ENCODE assay signal across 33 cellular contexts in genomic region chr1:226574044-226574443, GRCh38. TPM values are rescaled to one million over a fixed set of nuclear protein-coding genes. Genes with fewer than 3 reads are reported as not detected.
"Had no signal": no experiment of that assay in that cellular context is flagged by ENCODE, and none has a peak within 500 bp of the region (broad histone marks: within the 10 kb centered on the region; RNA-seq: fewer than 3 reads in every experiment).

No MANE protein-coding gene starts in this region.

- DNase-seq: activated CD4-positive, alpha-beta memory T cell treated with anti-CD3 and anti-CD28 coated beads, Interleukin-2, amount 10 ng/mL, durations not matched to agents 7 days and 5 days; activated CD4-positive, alpha-beta T cell treated with anti-CD3 and anti-CD28 coated beads for 1 hour; activated CD4-positive, alpha-beta T cell treated with anti-CD3 and anti-CD28 coated beads for 4 hours; activated CD4-positive, alpha-beta T cell treated with anti-CD3 and anti-CD28 coated beads, Interleukin-2, amount 10 ng/mL, durations not matched to agents 7 days and 5 days; activated CD4-positive, alpha-beta T cell treated with anti-CD3 and anti-CD28 coated beads, Interleukin-2, amount 50 U/mL, for 4 hours; activated effector memory CD4-positive, alpha-beta T cell treated with Interleukin-2 at 50 U/mL for 16 hours; activated gamma-delta T cell treated with Interleukin-2 at 50 U/mL for 16 hours; activated naive CD4-positive, alpha-beta T cell treated with anti-CD3 and anti-CD28 coated beads, Interleukin-2, amount 50 U/mL, for 16 hours; activated naive CD4-positive, alpha-beta T cell treated with Interleukin-2 at 50 U/mL for 16 hours; activated T-cell treated with anti-CD3 and anti-CD28 coated beads, Interleukin-2, amount 50 U/mL, for 4 hours; adrenal gland; amygdala; aorta; body of pancreas; central memory CD4-positive, alpha-beta T cell; dorsolateral prefrontal cortex; effector memory CD4-positive, alpha-beta T cell; endodermal cell; foreskin fibroblast; head of caudate nucleus; SW 1271; T-cell; T1000 had no signal

- H3K4me3 ChIP-seq: adrenal gland, body of pancreas, coronary artery, dorsolateral prefrontal cortex had no signal

- H3K9me3 ChIP-seq: adrenal gland, body of pancreas had no signal

- ATAC-seq: activated T-cell treated with anti-CD3 and anti-CD28 coated beads, Interleukin-2, amount 50 U/mL, for 4 hours; activated T-helper 17 cell treated with anti-CD3 and anti-CD28 coated beads, Interleukin-2, amount 50 U/mL, for 72 hours; body of pancreas; esophagus mucosa; T-cell; WTC11 had no signal

- H3K9me3 Mint-ChIP-seq: activated CD4-positive, alpha-beta memory T cell treated with anti-CD3 and anti-CD28 coated beads, Interleukin-2, amount 10 ng/mL, durations not matched to agents 7 days and 5 days; activated CD4-positive, alpha-beta T cell treated with anti-CD3 and anti-CD28 coated beads, Interleukin-2, amount 10 ng/mL, durations not matched to agents 7 days and 5 days; activated T-cell treated with anti-CD3 and anti-CD28 coated beads, Interleukin-2, amount 50 U/mL, for 4 hours; activated T-helper 17 cell treated with anti-CD3 and anti-CD28 coated beads, Interleukin-2, amount 50 U/mL, for 72 hours; dendritic cell treated with granulocyte-macrophage colony-stimulating factor and Interleukin-4, amounts not matched to agents 40 ng/mL and 50 ng/mL, for 4 days; endodermal cell; T-cell; T-helper 1 cell treated with Interleukin-12 subunit alpha and Interleukin-12 subunit beta and Interleukin-4 antibody, amounts not matched to agents 30 μg/mL and 1 μg/mL, for 36 hours; T-helper 2 cell treated with Interferon-gamma antibody and Interleukin-4, amounts not matched to agents 5 μg/mL and 100 μg/mL, for 36 hours; WTC11 had no signal

- H3K27me3 ChIP-seq: adrenal gland, body of pancreas, dorsolateral prefrontal cortex had no signal

- H3K4me3 Mint-ChIP-seq: activated CD4-positive, alpha-beta memory T cell treated with anti-CD3 and anti-CD28 coated beads, Interleukin-2, amount 10 ng/mL, durations not matched to agents 7 days and 5 days; activated CD4-positive, alpha-beta T cell treated with anti-CD3 and anti-CD28 coated beads, Interleukin-2, amount 10 ng/mL, durations not matched to agents 7 days and 5 days; activated naive CD8-positive, alpha-beta T cell; activated T-cell treated with anti-CD3 and anti-CD28 coated beads, Interleukin-2, amount 50 U/mL, for 4 hours; activated T-helper 17 cell treated with anti-CD3 and anti-CD28 coated beads, Interleukin-2, amount 50 U/mL, for 72 hours; dendritic cell treated with granulocyte-macrophage colony-stimulating factor and Interleukin-4, amounts not matched to agents 40 ng/mL and 50 ng/mL, for 4 days; endodermal cell; T-cell; T-helper 1 cell treated with Interleukin-12 subunit alpha and Interleukin-12 subunit beta and Interleukin-4 antibody, amounts not matched to agents 30 μg/mL and 1 μg/mL, for 36 hours; T-helper 2 cell treated with Interferon-gamma antibody and Interleukin-4, amounts not matched to agents 5 μg/mL and 100 μg/mL, for 36 hours; WTC11 had no signal

- H3K27ac ChIP-seq: adrenal gland, body of pancreas, dorsolateral prefrontal cortex, VCaP had no signal

- H3K27ac Mint-ChIP-seq: activated CD4-positive, alpha-beta memory T cell treated with anti-CD3 and anti-CD28 coated beads, Interleukin-2, amount 10 ng/mL, durations not matched to agents 7 days and 5 days; activated CD4-positive, alpha-beta T cell treated with anti-CD3 and anti-CD28 coated beads, Interleukin-2, amount 10 ng/mL, durations not matched to agents 7 days and 5 days; activated naive CD8-positive, alpha-beta T cell; activated T-helper 17 cell treated with anti-CD3 and anti-CD28 coated beads, Interleukin-2, amount 50 U/mL, for 72 hours; dendritic cell treated with granulocyte-macrophage colony-stimulating factor and Interleukin-4, amounts not matched to agents 40 ng/mL and 50 ng/mL, for 4 days; endodermal cell; T-cell; T-helper 1 cell treated with Interleukin-12 subunit alpha and Interleukin-12 subunit beta and Interleukin-4 antibody, amounts not matched to agents 30 μg/mL and 1 μg/mL, for 36 hours; T-helper 2 cell treated with Interferon-gamma antibody and Interleukin-4, amounts not matched to agents 5 μg/mL and 100 μg/mL, for 36 hours; WTC11 had no signal

- H3K4me1 Mint-ChIP-seq: activated CD4-positive, alpha-beta memory T cell treated with anti-CD3 and anti-CD28 coated beads, Interleukin-2, amount 10 ng/mL, durations not matched to agents 7 days and 5 days; activated CD4-positive, alpha-beta T cell treated with anti-CD3 and anti-CD28 coated beads, Interleukin-2, amount 10 ng/mL, durations not matched to agents 7 days and 5 days; activated T-helper 17 cell treated with anti-CD3 and anti-CD28 coated beads, Interleukin-2, amount 50 U/mL, for 72 hours; T-cell had no signal

- H3K36me3 ChIP-seq: adrenal gland had no signal

- FAIRE-seq: frontal cortex had no signal

- H3K4me1 ChIP-seq: adrenal gland, body of pancreas had no signal

- H3K36me3 Mint-ChIP-seq: activated naive CD8-positive, alpha-beta T cell; T-cell; WTC11 had no signal

- H3K27me3 Mint-ChIP-seq: activated CD4-positive, alpha-beta T cell treated with anti-CD3 and anti-CD28 coated beads, Interleukin-2, amount 10 ng/mL, durations not matched to agents 7 days and 5 days; activated naive CD8-positive, alpha-beta T cell; activated T-helper 17 cell treated with anti-CD3 and anti-CD28 coated beads, Interleukin-2, amount 50 U/mL, for 72 hours; dendritic cell treated with granulocyte-macrophage colony-stimulating factor and Interleukin-4, amounts not matched to agents 40 ng/mL and 50 ng/mL, for 4 days; T-cell had no signal

RNA-seq across cellular contexts. Expression of gene STUM, which starts 25.5 kb away (rescaled TPM):
- total RNA-seq: activated CD4-positive, alpha-beta memory T cell treated with anti-CD3 and anti-CD28 coated beads, Interleukin-2, amount 10 ng/mL, durations not matched to agents 7 days and 5 days; activated CD4-positive, alpha-beta T cell treated with anti-CD3 and anti-CD28 coated beads, Interleukin-2, amount 10 ng/mL, durations not matched to agents 7 days and 5 days; activated T-cell treated with anti-CD3 and anti-CD28 coated beads, Interleukin-2, amount 50 U/mL, for 4 hours; activated T-helper 17 cell treated with anti-CD3 and anti-CD28 coated beads, Interleukin-2, amount 50 U/mL, for 72 hours had no signal
